2 cellular contexts compared by ENCODE assay signal in genomic region chr6:10311546-10312405, GRCh38.
TF ChIP-seq lines count a peak whose summit lies in the region.

No MANE protein-coding gene starts in this region.

TF ChIP-seq in K562, 482 proteins besides CTCF, POLR2A, EP300 and RAD21:
- peak; percentile 42; the same call in 1 of the 2 replicates for TF ChIP-seq ZNF121 (CRISPR knock-in tag; conservative IDR thresholded peaks at IDR 0.05)
- peak; percentile 49; the same call in 1 of the 2 replicates for TF ChIP-seq ZNF512 (tag; IDR thresholded peaks at IDR 0.05)
TF ChIP-seq in K562: peak in this region for 2; not testable (repeated sequence) for 480.

TF ChIP-seq in HepG2, 621 proteins besides CTCF, POLR2A, EP300 and RAD21:
- 0 out of 2 replicates have a peak, but pooled peaks have one; percentile 15 for TF ChIP-seq ZNF121 (CRISPR knock-in tag; IDR thresholded peaks at IDR 0.05)
